Comparison of ENCODE assay signal across 27 cellular contexts in genomic region chr3:185726254-185726967, GRCh38.
DNase-seq lines count a peak whose midpoint lies in the region; ATAC-seq, FAIRE-seq and TF ChIP-seq lines count a peak whose summit lies in the region.
"Had no signal": no experiment of that assay in that cellular context is flagged by ENCODE, and none has a peak within 500 bp of the region (broad histone marks: within the 10 kb centered on the region; RNA-seq: fewer than 3 reads in every experiment).

No MANE protein-coding gene starts in this region.

- no peak for TF ChIP-seq RAD21 in HepG2 (CRISPR knock-in tag; IDR thresholded peaks at IDR 0.05)

- H3K79me2 ChIP-seq in HepG2 (ENCODE audit: insufficient read depth, low read length): peaks cover 95% of the 10 kb centered on the region

- WGBS in HepG2 (ENCODE audit: low lambda C conversion rate): 57% methylated on average over 6 of the region's 6 CpGs
- 76% methylated on average over 6 of the region's 6 CpGs for WGBS in right lobe of liver (ENCODE audit: insufficient coverage, low coverage, low lambda C conversion rate, missing lambda C conversion rate)
- 72 to 92% methylated on average over 4 to 6 of the region's 6 CpGs for WGBS in endodermal cell (ENCODE audit: insufficient coverage in 1 of 2, insufficient read length in 1 of 2), 2 experiments

- peaks cover 3% of the 10 kb centered on the region for H3K36me3 Mint-ChIP-seq in endodermal cell (ENCODE audit: low read depth)
- H3K36me3 Mint-ChIP-seq: activated naive CD4-positive, alpha-beta T cell treated with anti-CD3 and anti-CD28 coated beads, Interleukin-2, amount 10 ng/mL, durations not matched to agents 7 days and 5 days; natural killer cell treated with Interleukin-12 subunit alpha and Interleukin-12 subunit beta and Interleukin-15 and Interleukin-18, amount 100 ng/mL, for 72 hours had no signal

- TF ChIP-seq EP300 in HepG2 (IDR thresholded peaks at IDR 0.05; ENCODE audit: low read depth in 2 of 2, low read length in 2 of 2) (peak in 1 of 2 experiments; percentile 28; a peak in 1 of 4 replicates), HepG2 (CRISPR knock-in tag; IDR thresholded peaks at IDR 0.05; ENCODE audit: borderline replicate concordance) (0 out of 2 replicates have a peak, but pooled peaks have one; percentile 33)

- H3K9me3 Mint-ChIP-seq in endodermal cell: no peaks in the 10 kb centered on the region
- H3K9me3 Mint-ChIP-seq: activated naive CD4-positive, alpha-beta T cell treated with anti-CD3 and anti-CD28 coated beads, Interleukin-2, amount 10 ng/mL, durations not matched to agents 7 days and 5 days; natural killer cell treated with Interleukin-12 subunit alpha and Interleukin-12 subunit beta and Interleukin-15 and Interleukin-18, amount 100 ng/mL, for 72 hours had no signal

- no peak overlapping the region for H3K4me3 Mint-ChIP-seq in endodermal cell
- H3K4me3 Mint-ChIP-seq: activated naive CD4-positive, alpha-beta T cell treated with anti-CD3 and anti-CD28 coated beads, Interleukin-2, amount 10 ng/mL, durations not matched to agents 7 days and 5 days; natural killer cell treated with Interleukin-12 subunit alpha and Interleukin-12 subunit beta and Interleukin-15 and Interleukin-18, amount 100 ng/mL, for 72 hours had no signal

- H3K27me3 Mint-ChIP-seq in endodermal cell (ENCODE audit: insufficient read depth): no peaks in the 10 kb centered on the region

- CTCF ChIA-PET in HepG2 (lab: Yijun Ruan, JAX; ENCODE audit: low intra/inter-chr PET ratio, low total read pairs) (no interaction called here), Panc1 (lab: Charles Lee) (no interaction called here)

- peaks cover 44% of the 10 kb centered on the region for H3K4me1 Mint-ChIP-seq in endodermal cell
- H3K4me1 Mint-ChIP-seq: activated naive CD4-positive, alpha-beta T cell treated with anti-CD3 and anti-CD28 coated beads, Interleukin-2, amount 10 ng/mL, durations not matched to agents 7 days and 5 days had no signal

- DNase-seq in HepG2 (ENCODE audit: low spot score) (peak; percentile 84), right lobe of liver (no peak), Panc1 (ENCODE audit: low read depth, low spot score) (no peak), endodermal cell (no peak), putamen (ENCODE audit: low spot score) (no peak), caudate nucleus (lab: John Stamatoyannopoulos, UW) (no peak), occipital lobe (lab: John Stamatoyannopoulos, UW) (no peak)
- DNase-seq: activated CD8-positive, alpha-beta memory T cell treated with anti-CD3 and anti-CD28 coated beads for 24 hours; activated naive CD4-positive, alpha-beta T cell treated with anti-CD3 and anti-CD28 coated beads, Interleukin-2, amount 10 ng/mL, durations not matched to agents 7 days and 5 days; activated T-cell treated with anti-CD3 and anti-CD28 coated beads, Interleukin-2, amount 50 U/mL, for 48 hours; DMS 273 treated with DMSO at 0.1 percent for 48 hours; mesendoderm; NCI-H1694 treated with DMSO at 0.1 percent for 48 hours; NCI-H2227 treated with DMSO at 0.1 percent for 48 hours; NCI-H774; T-helper 9 cell had no signal

- H3K27ac ChIP-seq in HepG2 (ENCODE audit: extremely low read length, insufficient read depth, low read length) (peak overlapping the region; percentile 60), right lobe of liver (no peak overlapping the region), Panc1 (ENCODE audit: low read length) (peak overlapping the region; percentile 34; the same call in 1 of the 2 replicates), endodermal cell (ENCODE audit: low read depth, low read length) (no peak overlapping the region), caudate nucleus (ENCODE audit: low read depth, low read length) (no peak overlapping the region)
- H3K27ac ChIP-seq: BLaER1 treated with 17β-estradiol and CSF1 and Interleukin-3, amounts not matched to agents 10 nM and 100 nM; coronary artery; prostate gland; SK-N-MC had no signal

- H3K4me2 ChIP-seq in HepG2 (ENCODE audit: low read depth, low read length): no peak overlapping the region; the same call in 1 of the 2 replicates
- H3K4me2 ChIP-seq: BLaER1 treated with 17β-estradiol and CSF1 and Interleukin-3, amounts not matched to agents 10 nM and 100 nM had no signal

- H2AFZ ChIP-seq in HepG2 (ENCODE audit: low read length): no peak overlapping the region

- intact Hi-C loops in HepG2 (cut with micrococcal nuclease; ENCODE audit: unreplicated experiment): no loop called here
- intact Hi-C loops in right lobe of liver (cut with DNase I): no loop called here
- intact Hi-C loops in Panc1 (cut with micrococcal nuclease; ENCODE audit: unreplicated experiment): no loop called here

- H3K27me3 ChIP-seq in HepG2 (ENCODE audit: control insufficient read depth in 1 of 2, insufficient read depth in 2 of 2, low read length in 2 of 2) (no peaks in the 10 kb centered on the region), right lobe of liver (no peaks in the 10 kb centered on the region), Panc1 (ENCODE audit: control insufficient read depth, insufficient read depth, low read length) (no peaks in the 10 kb centered on the region), endodermal cell (ENCODE audit: control insufficient read depth, insufficient read depth, low read length, poor library complexity, severe bottlenecking) (no peaks in the 10 kb centered on the region)
- H3K27me3 ChIP-seq: BLaER1 treated with 17β-estradiol and CSF1 and Interleukin-3, amounts not matched to agents 10 nM and 100 nM had no signal

- TF ChIP-seq CTCF in HepG2 (CRISPR knock-in tag; IDR thresholded peaks at IDR 0.05): no peak
- TF ChIP-seq CTCF in right lobe of liver (IDR thresholded peaks at IDR 0.05): no peak
- no peak for TF ChIP-seq CTCF in Panc1 (IDR thresholded peaks at IDR 0.05)
- no peak for TF ChIP-seq CTCF in endodermal cell (conservative IDR thresholded peaks at IDR 0.05)

- H3K9me3 ChIP-seq in HepG2 (ENCODE audit: low read length) (no peaks in the 10 kb centered on the region), right lobe of liver (no peaks in the 10 kb centered on the region), Panc1 (ENCODE audit: control insufficient read depth, insufficient read depth, low read depth, low read length) (no peaks in the 10 kb centered on the region), endodermal cell (ENCODE audit: control insufficient read depth, low read length) (no peaks in the 10 kb centered on the region)
- H3K9me3 ChIP-seq: prostate gland had no signal

- H3K4me1 ChIP-seq in HepG2 (ENCODE audit: insufficient read depth, low read length): peaks cover 76% of the 10 kb centered on the region
- H3K4me1 ChIP-seq in right lobe of liver: no peaks in the 10 kb centered on the region
- H3K4me1 ChIP-seq in Panc1 (ENCODE audit: control insufficient read depth, insufficient read depth, low read length): peaks cover 41% of the 10 kb centered on the region
- peaks cover 10% of the 10 kb centered on the region for H3K4me1 ChIP-seq in endodermal cell (ENCODE audit: control insufficient read depth, insufficient read depth, low read length)
- H3K4me1 ChIP-seq: prostate gland had no signal

- H3K27ac Mint-ChIP-seq in endodermal cell: peak overlapping the region; percentile 22
- H3K27ac Mint-ChIP-seq: activated naive CD4-positive, alpha-beta T cell treated with anti-CD3 and anti-CD28 coated beads, Interleukin-2, amount 10 ng/mL, durations not matched to agents 7 days and 5 days; natural killer cell treated with Interleukin-12 subunit alpha and Interleukin-12 subunit beta and Interleukin-15 and Interleukin-18, amount 100 ng/mL, for 72 hours had no signal

- peaks cover 0 to 3% of the 10 kb centered on the region in 2 experiments; a peak in 2 of 5 replicates for H3K36me3 ChIP-seq in HepG2 (replicated peaks in 1 of 2; ENCODE audit: control insufficient read depth in 1 of 2, insufficient read depth in 2 of 2, low read length in 2 of 2)
- H3K36me3 ChIP-seq in right lobe of liver: no peaks in the 10 kb centered on the region
- H3K36me3 ChIP-seq in Panc1 (ENCODE audit: control insufficient read depth, insufficient read depth, low read length): no peaks in the 10 kb centered on the region
- no peaks in the 10 kb centered on the region for H3K36me3 ChIP-seq in endodermal cell (ENCODE audit: control insufficient read depth, insufficient read depth, low read length)
- H3K36me3 ChIP-seq: BLaER1 treated with 17β-estradiol and CSF1 and Interleukin-3, amounts not matched to agents 10 nM and 100 nM; prostate gland had no signal

- in situ Hi-C loops in HepG2 (cut with HindIII; ENCODE audit: extremely low pct_ligation_motif_present, low pct_unique_long_range_greater_than_20kb): no loop called here
- in situ Hi-C loops in Panc1 (cut with HindIII; ENCODE audit: low pct_unique_long_range_greater_than_20kb, low sequenced_read_pairs): no loop called here

- no TSS peak for BruUV-seq in HepG2 (replicated peaks; lab: Mats Ljungman, UMichigan)
- BruUV-seq in Panc1 (replicated peaks; lab: Mats Ljungman, UMichigan): no TSS peak

- H3K9ac ChIP-seq in HepG2 (ENCODE audit: insufficient read depth, low read depth, low read length) (no peak overlapping the region; the same call in 1 of the 2 replicates), endodermal cell (ENCODE audit: extremely low read depth, low read length, poor library complexity, severe bottlenecking) (no peak overlapping the region)
- H3K9ac ChIP-seq: BLaER1 treated with 17β-estradiol and CSF1 and Interleukin-3, amounts not matched to agents 10 nM and 100 nM had no signal

- H4K20me1 ChIP-seq in HepG2 (ENCODE audit: insufficient read depth, low read length): peaks cover 96% of the 10 kb centered on the region
- H4K20me1 ChIP-seq: BLaER1 treated with 17β-estradiol and CSF1 and Interleukin-3, amounts not matched to agents 10 nM and 100 nM had no signal

- ATAC-seq in HepG2 (peak; percentile 68), right lobe of liver (no peak), Panc1 (no peak), GM21360 (IDR thresholded peaks at IDR 0.05; ENCODE audit: unreplicated experiment) (no peak)
- ATAC-seq: activated CD4-positive, CD25-positive, alpha-beta regulatory T cell treated with anti-CD3 and anti-CD28 coated beads, Interleukin-2, amount 50 U/mL, for 24 hours; natural killer cell treated with Interleukin-12 subunit alpha and Interleukin-12 subunit beta and Interleukin-15 and Interleukin-18, amount 100 ng/mL, for 72 hours had no signal

- POLR2A ChIA-PET in HepG2 (lab: Yijun Ruan, JAX) (no interaction called here), Panc1 (lab: Charles Lee) (no interaction called here)

- no peak for FAIRE-seq in HepG2 (lab: Jason Lieb, UNC)
- FAIRE-seq: endometrium, G401.6, HTR-8/SVneo, urothelium cell line had no signal

- TF ChIP-seq POLR2A in HepG2 (IDR thresholded peaks at IDR 0.05; ENCODE audit: insufficient read depth in 1 of 2, low read depth in 2 of 2, low read length in 2 of 2) (no peak), right lobe of liver (IDR thresholded peaks at IDR 0.05) (no peak)

- H3K4me3 ChIP-seq in HepG2 (replicated peaks in 1 of 3; ENCODE audit: insufficient read depth in 1 of 3, low read depth in 2 of 3, low read length in 3 of 3): no peak overlapping the region; a peak in 1 of 6 replicates
- no peak overlapping the region for H3K4me3 ChIP-seq in right lobe of liver
- H3K4me3 ChIP-seq in Panc1 (ENCODE audit: low read depth in 2 of 2, low read length in 2 of 2): no peak overlapping the region
- no peak overlapping the region for H3K4me3 ChIP-seq in endodermal cell (ENCODE audit: low read length)
- H3K4me3 ChIP-seq: BLaER1 treated with 17β-estradiol and CSF1 and Interleukin-3, amounts not matched to agents 10 nM and 100 nM; coronary artery; prostate gland; SK-N-MC had no signal

TF ChIP-seq in HepG2, 621 proteins besides CTCF, POLR2A, EP300 and RAD21 (continues in another document):
- peak; percentile 30 for TF ChIP-seq RBM22 (optimal IDR thresholded peaks at IDR 0.05; ENCODE audit: low read length)

Comparison
In these comparisons a context has a peak if more than half of its experiments do, and no peak if none do; other contexts are left out.
1. H3K27ac ChIP-seq: peak in HepG2 (single experiment) and Panc1 (single experiment); none in right lobe of liver (0 of 3), endodermal cell (single experiment) and caudate nucleus (single experiment).